Comparison of ENCODE assay signal across 1 cellular context in genomic region chr22:47053865-47054185, GRCh38.
TF ChIP-seq lines count a peak whose summit lies in the region.

No MANE protein-coding gene starts in this region.

TF ChIP-seq in SK-N-SH, 30 proteins besides CTCF, POLR2A, EP300 and RAD21 (continued from another document):
- TF ChIP-seq USF2 (IDR thresholded peaks at IDR 0.05; ENCODE audit: borderline replicate concordance, low read depth, low read length) = no peak
- TF ChIP-seq REST (IDR thresholded peaks at IDR 0.05; ENCODE audit: low read depth, low read length) = no peak
- no peak for TF ChIP-seq NRF1 (IDR thresholded peaks at IDR 0.05; ENCODE audit: low read depth, low read length)
- no peak for TF ChIP-seq ELF1 (IDR thresholded peaks at IDR 0.05)
- no peak for TF ChIP-seq YY1 (IDR thresholded peaks at IDR 0.05; ENCODE audit: low read depth)
- TF ChIP-seq GABPA (IDR thresholded peaks at IDR 0.05; ENCODE audit: low read depth) = no peak
- no peak for TF ChIP-seq MXI1 (IDR thresholded peaks at IDR 0.05; ENCODE audit: low read depth, low read length)
- TF ChIP-seq RCOR1 (IDR thresholded peaks at IDR 0.05; ENCODE audit: low read length) = no peak
- TF ChIP-seq MEF2A (IDR thresholded peaks at IDR 0.05; ENCODE audit: borderline replicate concordance, low read depth) = no peak
- no peak for TF ChIP-seq ZBTB33 (IDR thresholded peaks at IDR 0.05; ENCODE audit: borderline replicate concordance, low read depth)
- TF ChIP-seq TAF1 (IDR thresholded peaks at IDR 0.05; ENCODE audit: borderline replicate concordance, low read depth, low read length) = no peak
